ENCODE assay signal across 9 cellular contexts in genomic region chr5:43010956-43011355, GRCh38. TPM values are rescaled to one million over a fixed set of nuclear protein-coding genes. Genes with fewer than 3 reads are reported as not detected.
DNase-seq lines count a peak whose midpoint lies in the region; ATAC-seq and TF ChIP-seq lines count a peak whose summit lies in the region.
"Had no signal": no experiment of that assay in that cellular context is flagged by ENCODE, and none has a peak within 500 bp of the region (broad histone marks: within the 10 kb centered on the region; RNA-seq: fewer than 3 reads in every experiment).

No MANE protein-coding gene starts in this region.

- peaks cover 0 to 8% of the 10 kb centered on the region in 2 donors for H3K27me3 Mint-ChIP-seq in CD8-positive, alpha-beta memory T cell

- peaks cover 11% of the 10 kb centered on the region for H3K4me1 ChIP-seq in A673 (ENCODE audit: insufficient read depth, low read length, poor library complexity, severe bottlenecking)
- peaks cover 35% of the 10 kb centered on the region for H3K4me1 ChIP-seq in CD8-positive, alpha-beta memory T cell (ENCODE audit: insufficient read depth, low read length)
- peaks cover 0 to 4% (median under 1%) of the 10 kb centered on the region in 4 donors for H3K4me1 ChIP-seq in Peyer's patch
- peaks cover 19% of the 10 kb centered on the region for H3K4me1 ChIP-seq in lower lobe of right lung

- no peaks in the 10 kb centered on the region for H3K27me3 ChIP-seq in A673 (replicated peaks; ENCODE audit: insufficient read depth, low read depth, low read length, poor library complexity)
- H3K27me3 ChIP-seq in CD8-positive, alpha-beta memory T cell (ENCODE audit: insufficient read depth, low read length, poor library complexity, severe bottlenecking), result no peaks in the 10 kb centered on the region
- no peaks in the 10 kb centered on the region for H3K27me3 ChIP-seq in Peyer's patch
- peaks cover 27% of the 10 kb centered on the region for H3K27me3 ChIP-seq in lower lobe of right lung (ENCODE audit: low read depth)

- BruUV-seq in A673 (replicated peaks; lab: Mats Ljungman, UMichigan), result no TSS peak

- H3K36me3 ChIP-seq in A673 (ENCODE audit: insufficient read depth, low read length, poor library complexity, severe bottlenecking), result no peaks in the 10 kb centered on the region
- H3K36me3 ChIP-seq in CD8-positive, alpha-beta memory T cell (ENCODE audit: insufficient read depth, low read length), result no peaks in the 10 kb centered on the region
- H3K36me3 ChIP-seq in Peyer's patch, result no peaks in the 10 kb centered on the region
- H3K36me3 ChIP-seq in lower lobe of right lung, result no peaks in the 10 kb centered on the region

- no peak for TF ChIP-seq POLR2A in Peyer's patch (IDR thresholded peaks at IDR 0.05)

- H3K27ac Mint-ChIP-seq in CD8-positive, alpha-beta memory T cell, result peak overlapping the region; percentile 97 to 100 (median 99)

- ATAC-seq in lower lobe of right lung (no peak), left colon (no peak), GM19035 (IDR thresholded peaks at IDR 0.05; ENCODE audit: unreplicated experiment) (no peak)

- H3K9me3 Mint-ChIP-seq in CD8-positive, alpha-beta memory T cell, result no peaks in the 10 kb centered on the region

- DNase-seq in A673 (ENCODE audit: low spot score) (peak; percentile 43), Peyer's patch (no peak), lower lobe of right lung (no peak), NCI-H2227 treated with DMSO at 0.1 percent for 48 hours (lab: John Stamatoyannopoulos, UW) (no peak), left colon (no peak), NCI-H1436 treated with DMSO at 0.1 percent for 48 hours (lab: John Stamatoyannopoulos, UW) (no peak)
- no peak for DNase-seq in CD8-positive, alpha-beta memory T cell
- DNase-seq: retina had no signal

- H3K4me3 Mint-ChIP-seq in CD8-positive, alpha-beta memory T cell, result peak overlapping the region; percentile 85 to 98 (median 93)

- intact Hi-C loops in A673 (cut with micrococcal nuclease; ENCODE audit: unreplicated experiment), result no loop called here
- intact Hi-C loops in lower lobe of right lung (cut with DNase I), result no loop called here
- intact Hi-C loops in left colon (cut with DNase I, micrococcal nuclease), result no loop called here

- H3K27ac ChIP-seq in A673 (ENCODE audit: low read depth, low read length, poor library complexity, severe bottlenecking), result no peak overlapping the region
- H3K27ac ChIP-seq in CD8-positive, alpha-beta memory T cell (ENCODE audit: low read depth, low read length), result peak overlapping the region; percentile 80
- peak overlapping the region; percentile 85 to 93 (median 87) for H3K27ac ChIP-seq in Peyer's patch
- peak overlapping the region; percentile 59 for H3K27ac ChIP-seq in lower lobe of right lung

- POLR2A ChIA-PET in A673 (lab: Charles Lee; ENCODE audit: low non-redundant PET), result no interaction called here
- POLR2A ChIA-PET in CD8-positive, alpha-beta memory T cell (lab: Charles Lee), result interaction anchor here (0.6 to 3.7 kb wide), 4 partner anchors 8 to 478 kb away, joined by 3 to 75 read pairs (median 7); no protein-coding TSS in a partner anchor

- H3K4me3 ChIP-seq in A673 (ENCODE audit: low read depth, low read length, poor library complexity, severe bottlenecking) (no peak overlapping the region), Peyer's patch (no peak overlapping the region), lower lobe of right lung (no peak overlapping the region)
- peak overlapping the region; percentile 79 for H3K4me3 ChIP-seq in CD8-positive, alpha-beta memory T cell (ENCODE audit: low read length)

- H3K9me3 ChIP-seq in A673 (ENCODE audit: low read depth, low read length, poor library complexity, severe bottlenecking) (no peaks in the 10 kb centered on the region), Peyer's patch (no peaks in the 10 kb centered on the region), lower lobe of right lung (no peaks in the 10 kb centered on the region)
- H3K9me3 ChIP-seq in CD8-positive, alpha-beta memory T cell (ENCODE audit: low read length), result no peaks in the 10 kb centered on the region

- peaks cover 49 to 61% (median 57%) of the 10 kb centered on the region in 3 donors for H3K4me1 Mint-ChIP-seq in CD8-positive, alpha-beta memory T cell

- peaks cover 0 to 22% (median 1%) of the 10 kb centered on the region in 3 donors for H3K36me3 Mint-ChIP-seq in CD8-positive, alpha-beta memory T cell

- CTCF ChIA-PET in A673 (lab: Charles Lee), result no interaction called here
- CTCF ChIA-PET in CD8-positive, alpha-beta memory T cell (lab: Charles Lee), result interaction anchor here (5.5 to 5.9 kb wide), 2 partner anchors 8 to 16 kb away, joined by 149 to 168 read pairs; no protein-coding TSS in a partner anchor

- TF ChIP-seq CTCF in A673 (conservative IDR thresholded peaks at IDR 0.05; ENCODE audit: low read depth, low read length), result no peak
- TF ChIP-seq CTCF in Peyer's patch (IDR thresholded peaks at IDR 0.05), result no peak
- TF ChIP-seq CTCF in lower lobe of right lung (IDR thresholded peaks at IDR 0.05), result no peak

RNA-seq across cellular contexts. Expression of gene ANXA2R, which starts 29.2 kb away (rescaled TPM):
- total RNA-seq in A673 (2021), result 1.4 and 1.9 TPM in 2 replicates
- total RNA-seq in CD8-positive, alpha-beta memory T cell, result 1 to 10 TPM; 6.0 to 6.8 TPM
- 55.9 TPM for polyA plus RNA-seq in CD8-positive, alpha-beta memory T cell
- 10 to 100 TPM in 1 of 4 donors, 1 to 10 TPM in 3; 3.9 to 18.2 (median 5.8) TPM for total RNA-seq in Peyer's patch
- total RNA-seq in lower lobe of right lung, result 4.4 TPM
- 1 to 10 TPM; 1.0 to 1.3 TPM for total RNA-seq in left colon
